26 cellular contexts compared by ENCODE assay signal in the genomic region with DNA sequence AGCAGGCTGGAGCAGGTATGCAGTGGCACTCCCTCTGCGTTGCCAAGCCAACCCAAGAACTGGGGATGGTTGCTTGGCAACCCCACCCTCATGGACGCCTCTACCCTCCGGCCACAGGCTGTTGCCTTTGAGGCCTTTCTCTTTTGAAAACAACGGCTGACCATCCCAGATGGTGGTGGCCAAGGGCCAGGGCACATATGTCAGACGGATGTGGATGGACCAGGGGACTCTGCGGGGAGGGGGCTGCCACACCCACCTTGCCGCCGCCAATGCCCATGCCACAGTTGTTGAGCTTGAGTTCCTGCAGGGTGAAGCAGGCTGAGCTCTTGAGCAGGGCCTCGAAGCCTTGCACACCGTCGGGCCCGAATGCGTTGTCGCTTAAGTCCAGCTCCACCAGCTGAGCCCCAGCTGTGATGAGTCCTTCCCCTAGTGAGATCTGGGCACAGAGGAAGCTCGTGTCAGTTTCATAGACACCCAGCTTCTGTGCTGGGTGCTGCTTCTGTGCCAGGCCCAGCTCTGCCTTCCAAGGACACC. TPM values are rescaled to one million over a fixed set of nuclear protein-coding genes. Genes with fewer than 3 reads are reported as not detected.
DNase-seq lines count a peak whose midpoint lies in the region; ATAC-seq, FAIRE-seq and TF ChIP-seq lines count a peak whose summit lies in the region.
"Had no signal": no experiment of that assay in that cellular context is flagged by ENCODE, and none has a peak within 500 bp of the region (broad histone marks: within the 10 kb centered on the region; RNA-seq: fewer than 3 reads in every experiment).

No MANE protein-coding gene starts in this region.

- H3K79me2 ChIP-seq in osteoblast (ENCODE audit: insufficient read depth, low read length) = peaks cover 18% of the 10 kb centered on the region

- peaks cover 11% of the 10 kb centered on the region for H4K20me1 ChIP-seq in osteoblast (ENCODE audit: insufficient read depth, low read length)

- H3K27ac ChIP-seq in osteoblast (ENCODE audit: low read depth, low read length) (no peak overlapping the region), right lobe of liver (no peak overlapping the region)
- H3K27ac ChIP-seq: ascending aorta, epithelial cell of prostate had no signal

- H2AFZ ChIP-seq in osteoblast (ENCODE audit: low read length) = no peak overlapping the region

- TF ChIP-seq CTCF in osteoblast (IDR thresholded peaks at IDR 0.05; ENCODE audit: extremely low read depth, low read depth, low read length) (no peak), right lobe of liver (IDR thresholded peaks at IDR 0.05) (no peak)

- no peak for FAIRE-seq in frontal cortex (lab: Jason Lieb, UNC)
- FAIRE-seq: A549, GM12878, urothelium cell line had no signal

- H3K9me3 ChIP-seq in osteoblast (ENCODE audit: low read depth, low read length) = no peaks in the 10 kb centered on the region
- H3K9me3 ChIP-seq in right lobe of liver = no peaks in the 10 kb centered on the region
- H3K9me3 ChIP-seq: A549, ascending aorta had no signal

- H3K36me3 ChIP-seq in osteoblast (ENCODE audit: insufficient read depth, low read length) (peaks cover 87% of the 10 kb centered on the region), right lobe of liver (peaks cover 0 to 71% (median 22%) of the 10 kb centered on the region in 4 donors)

- ATAC-seq in GM19324 (IDR thresholded peaks at IDR 0.05; ENCODE audit: low FRiP score, unreplicated experiment) (no peak), HG02642 (IDR thresholded peaks at IDR 0.05; ENCODE audit: poor library complexity, unreplicated experiment) (no peak), right lobe of liver (no peak)
- ATAC-seq: activated CD8-positive, alpha-beta memory T cell treated with anti-CD3 and anti-CD28 coated beads, Interleukin-2, amount 10 ng/mL, durations not matched to agents 7 days and 5 days; GM12878; HCT116; left ventricle myocardium superior had no signal

- H3K4me3 ChIP-seq in osteoblast (ENCODE audit: insufficient read depth, low read length) (no peak overlapping the region), right lobe of liver (no peak overlapping the region)
- H3K4me3 ChIP-seq: A549, ascending aorta, GM12878 had no signal

- no peaks in the 10 kb centered on the region for H3K27me3 ChIP-seq in osteoblast (ENCODE audit: insufficient read depth, low read length)
- no peaks in the 10 kb centered on the region for H3K27me3 ChIP-seq in right lobe of liver
- H3K27me3 ChIP-seq: ascending aorta had no signal

- no peak overlapping the region for H3K4me2 ChIP-seq in osteoblast (ENCODE audit: insufficient read depth, low read length)
- H3K4me2 ChIP-seq: A549 had no signal

- no peak for TF ChIP-seq POLR2A in right lobe of liver (IDR thresholded peaks at IDR 0.05)

- H3K4me1 ChIP-seq in osteoblast (ENCODE audit: insufficient read depth, low read length) = no peaks in the 10 kb centered on the region
- peaks cover 0 to 9% (median 0%) of the 10 kb centered on the region in 4 donors for H3K4me1 ChIP-seq in right lobe of liver
- H3K4me1 ChIP-seq: A549, ascending aorta had no signal

- peak; percentile 93 for DNase-seq in Ammon's horn (ENCODE audit: low spot score)
- peak in 53 of 56 donors; percentile 9 to 94 (median 78) for DNase-seq in amygdala (lab: John Stamatoyannopoulos, UW)
- peak; percentile 68 to 73 for DNase-seq in frontal cortex (ENCODE audit: low spot score in 2 of 2)
- peak; percentile 76 for DNase-seq in osteoblast (ENCODE audit: insufficient read length, low spot score, missing footprints)
- no peak for DNase-seq in right lobe of liver
- DNase-seq in HUDEP-2 (lab: John Stamatoyannopoulos, UW; ENCODE audit: unreplicated experiment in 76 of 76) = no peak
- DNase-seq: activated CD4-positive, alpha-beta T cell treated with anti-CD3 and anti-CD28 coated beads, Interleukin-2, amount 10 ng/mL, durations not matched to agents 7 days and 5 days; activated CD8-positive, alpha-beta memory T cell treated with anti-CD3 and anti-CD28 coated beads, Interleukin-2, amount 10 ng/mL, durations not matched to agents 7 days and 5 days; cerebellar nuclear complex; COR-L47; DND-41; effector CD4-positive, alpha-beta T cell; left ventricle myocardium superior; MM.1S; NCI-H1417 treated with DMSO at 0.1 percent for 48 hours; NCI-H2081 treated with DMSO at 0.1 percent for 48 hours; NCI-H774; stimulated activated CD8-positive, alpha-beta memory T cell treated with anti-CD3 and anti-CD28 coated beads, Interleukin-4, amount 100 ng/mL, for 48 hours had no signal

- intact Hi-C loops in right lobe of liver (cut with DNase I) = no loop called here

- WGBS in right lobe of liver (ENCODE audit: insufficient coverage, low coverage, low lambda C conversion rate, missing lambda C conversion rate) = 94% methylated on average over 3 of the region's 15 CpGs

RNA-seq across cellular contexts. Expression of a gene that starts 21.5 kb away (rescaled TPM):
- total RNA-seq in frontal cortex = 33.0 TPM
- total RNA-seq in osteoblast = 29.8 and 31.8 TPM in 2 replicates
- 10 to 100 TPM; 27.4 to 56.3 (median 37.6) TPM for total RNA-seq in right lobe of liver

RNA-seq across cellular contexts. Expression of a gene that starts 23.7 kb away (rescaled TPM):
- 1.6 TPM for total RNA-seq in frontal cortex
- total RNA-seq in osteoblast = 1.1 and 1.2 TPM in 2 replicates
- total RNA-seq in right lobe of liver = 1 to 10 TPM in 3 of 6 experiments, under 1 TPM in 3; 0.75 to 1.5 (median 1.1) TPM
- total RNA-seq: ascending aorta, GM12878 had no signal

RNA-seq across cellular contexts. Expression of a gene that starts 36.9 kb away (rescaled TPM):
- total RNA-seq in frontal cortex = 48.5 TPM
- total RNA-seq in osteoblast = 43.6 and 53.6 TPM in 2 replicates
- total RNA-seq in right lobe of liver = 10 to 100 TPM; 26.5 to 50.1 (median 42.7) TPM

RNA-seq across cellular contexts. Expression of a gene that starts 59.4 kb away (rescaled TPM):
- total RNA-seq in frontal cortex (22.8 TPM), osteoblast (21.5 and 22.8 TPM in 2 replicates), right lobe of liver (10 to 100 TPM in 4 of 6 experiments, 1 to 10 TPM in 2; 6.6 to 11.7 (median 10.4) TPM)

Comparison
In these comparisons a context has a peak if more than half of its experiments do, and no peak if none do; other contexts are left out.
1. DNase-seq: peak in Ammon's horn (single experiment), amygdala (53 of 56), frontal cortex (2 of 2) and osteoblast (single experiment); none in right lobe of liver (0 of 3) and HUDEP-2 (0 of 76).